ENCODE assay signal across 8 cellular contexts in the genomic region with DNA sequence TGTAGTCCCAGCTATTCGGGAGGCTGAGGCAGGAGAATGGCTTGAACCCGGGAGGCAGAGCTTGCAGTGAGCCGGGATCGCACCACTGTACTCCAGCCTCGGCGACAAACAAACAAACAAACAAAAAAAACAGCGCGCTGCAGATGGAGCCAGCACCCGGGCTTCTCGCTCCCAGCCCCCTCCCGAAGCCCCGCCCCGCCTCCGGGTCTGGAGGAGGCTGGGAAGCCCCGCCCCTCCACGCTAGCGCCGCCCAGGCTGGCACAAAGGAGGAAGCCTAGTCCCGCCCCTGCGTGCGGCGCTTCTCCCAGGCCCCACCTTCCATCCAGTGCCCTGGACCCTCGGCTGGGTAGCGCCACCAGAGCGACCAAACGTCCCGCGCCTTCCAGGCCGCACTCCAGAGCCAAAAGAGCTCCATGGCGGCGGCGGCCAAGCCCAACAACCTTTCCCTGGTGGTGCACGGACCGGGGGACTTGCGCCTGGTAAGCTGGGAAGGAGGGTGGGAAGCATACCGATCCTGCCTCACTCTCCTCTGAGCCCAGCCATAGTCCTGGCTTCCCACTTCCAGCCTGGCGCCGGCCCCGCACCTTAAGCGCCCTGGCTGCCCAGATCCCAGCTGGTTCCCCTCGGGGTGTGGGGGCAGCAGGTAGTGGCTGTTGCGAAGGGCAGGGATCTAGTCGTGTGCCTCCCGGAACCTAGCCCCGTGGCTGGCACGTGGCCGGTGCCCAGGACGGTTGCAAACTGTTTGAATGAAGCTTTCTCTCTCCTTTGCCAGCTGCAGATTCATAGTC. TPM values are rescaled to one million over a fixed set of nuclear protein-coding genes. Genes with fewer than 3 reads are reported as not detected.
DNase-seq lines count a peak whose midpoint lies in the region; ATAC-seq and TF ChIP-seq lines count a peak whose summit lies in the region.

A gene (plus strand): TSS at position 325 of the 788 bp plus-strand sequence. CDS start 89 bp downstream, at position 414.

- peak within 1 kb of the TSS; percentile 77 for H3K4me3 ChIP-seq in GM12875 (ENCODE audit: low read depth, low read length)
- H3K4me3 ChIP-seq in adrenal gland = peak within 1 kb of the TSS in 3 of 4 donors; percentile 43 to 71 (median 55)
- H3K4me3 ChIP-seq in heart right ventricle = peak within 1 kb of the TSS; percentile 48 to 90 (median 73)
- peak within 1 kb of the TSS; percentile 53 to 84 (median 64) for H3K4me3 ChIP-seq in upper lobe of left lung

- TF ChIP-seq POLR2A in adrenal gland (IDR thresholded peaks at IDR 0.05) (peak in 1 of 2 donors; percentile 77), upper lobe of left lung (IDR thresholded peaks at IDR 0.05) (peak in 1 of 4 donors; percentile 55)

- H3K27ac ChIP-seq in adrenal gland (peak within 1 kb of the TSS; percentile 68 to 92 (median 86)), heart right ventricle (peak within 1 kb of the TSS in 9 of 10 donors; percentile 61 to 84 (median 81)), upper lobe of left lung (peak within 1 kb of the TSS; percentile 48 to 78 (median 67))

- DNase-seq in NCI-H1417 (lab: John Stamatoyannopoulos, UW) (peak; percentile 84 to 94 (median 85)), SW480 (ENCODE audit: low spot score) (peak; percentile 71), adrenal gland (peak; percentile 92 to 97 (median 95)), heart right ventricle (peak; percentile 91 to 96), posterior cingulate gyrus (peak; percentile 86 to 99 (median 94)), upper lobe of left lung (peak; percentile 96 to 99)

- no peaks in the 10 kb centered on the region for H3K36me3 ChIP-seq in adrenal gland (replicated peaks in 1 of 2)
- H3K36me3 ChIP-seq in heart right ventricle = no peaks in the 10 kb centered on the region
- no peaks in the 10 kb centered on the region for H3K36me3 ChIP-seq in upper lobe of left lung

- H3K4me1 ChIP-seq in adrenal gland (replicated peaks in 1 of 2) (peaks cover 13 to 36% of the 10 kb centered on the region in 2 donors), heart right ventricle (peaks cover 3 to 32% (median 13%) of the 10 kb centered on the region in 9 donors), upper lobe of left lung (peaks cover 7 to 19% (median 12%) of the 10 kb centered on the region in 4 donors)

- TF ChIP-seq EP300 in upper lobe of left lung (IDR thresholded peaks at IDR 0.05) = no peak

- WGBS in adrenal gland, 4 donors = 0 to 8% (median 1%) methylated on average over 11 to 48 of the region's 48 CpGs
- 1% methylated on average over 48 of the region's 48 CpGs for WGBS in heart right ventricle, 2 donors
- WGBS in upper lobe of left lung, 2 donors = 0 to 1% methylated on average over 13 to 38 of the region's 48 CpGs

- peak; percentile 97 for ATAC-seq in HG02759 (IDR thresholded peaks at IDR 0.05; ENCODE audit: unreplicated experiment)
- ATAC-seq in heart right ventricle = peak; percentile 98 to 100 (median 99)
- peak; percentile 98 to 100 for ATAC-seq in upper lobe of left lung (ENCODE audit: low FRiP score in 2 of 2)

- H3K27me3 ChIP-seq in adrenal gland = no peaks in the 10 kb centered on the region
- H3K27me3 ChIP-seq in heart right ventricle = peaks cover 0 to 18% (median 5%) of the 10 kb centered on the region in 7 donors
- H3K27me3 ChIP-seq in upper lobe of left lung = no peaks in the 10 kb centered on the region

- intact Hi-C loops in adrenal gland (cut with DNase I) = no loop called here
- intact Hi-C loops in heart right ventricle (cut with DNase I) = loop anchor here in 1 of 10 donors (5.0 kb wide), 1 partner anchor 51 kb away; no protein-coding TSS in a partner anchor
- intact Hi-C loops in posterior cingulate gyrus (cut with DNase I) = no loop called here

- no peak for TF ChIP-seq CTCF in GM12875 (IDR thresholded peaks at IDR 0.05; ENCODE audit: borderline replicate concordance, insufficient read depth, low read depth, low read length)
- no peak for TF ChIP-seq CTCF in adrenal gland (IDR thresholded peaks at IDR 0.05)
- no peak for TF ChIP-seq CTCF in heart right ventricle (IDR thresholded peaks at IDR 0.05)
- TF ChIP-seq CTCF in upper lobe of left lung (IDR thresholded peaks at IDR 0.05) = no peak

- H3K9me3 ChIP-seq in adrenal gland (replicated peaks in 1 of 3) (no peaks in the 10 kb centered on the region), heart right ventricle (no peaks in the 10 kb centered on the region), upper lobe of left lung (no peaks in the 10 kb centered on the region)

RNA-seq across cellular contexts. Expression of the gene that starts here (rescaled TPM):
- total RNA-seq in adrenal gland (100 to 1,000 TPM in 1 of 8 donors, 10 to 100 TPM in 7; 30.1 to 164 (median 53.5) TPM), heart right ventricle (10 to 100 TPM in 8 of 10 donors, 1 to 10 TPM in 2; 8.3 to 15.2 (median 11.8) TPM), upper lobe of left lung (10 to 100 TPM in 3 of 6 donors, 1 to 10 TPM in 3; 4.6 to 11.5 (median 9.3) TPM)
- polyA plus RNA-seq in adrenal gland (100 to 1,000 TPM in 1 of 3 donors, 1 to 10 TPM in 2; 6.8 to 124 (median 8.1) TPM), heart right ventricle (1 to 10 TPM; 2.2 to 3.2 TPM)

Comparison
In these comparisons a context has a peak if more than half of its experiments do, and no peak if none do; other contexts are left out.
1. Peak in every context shown above with its lines: DNase-seq, ATAC-seq, H3K4me3 ChIP-seq and H3K27ac ChIP-seq.